ENCODE assay signal across 7 cellular contexts in genomic region chr15:81312790-81313543, GRCh38. TPM values are rescaled to one million over a fixed set of nuclear protein-coding genes. Genes with fewer than 3 reads are reported as not detected.
DNase-seq lines count a peak whose midpoint lies in the region; ATAC-seq, FAIRE-seq and TF ChIP-seq lines count a peak whose summit lies in the region.

No MANE protein-coding gene starts in this region.

- H3K4me1 ChIP-seq in IMR-90 (ENCODE audit: control insufficient read depth, insufficient read depth, low read length) (peaks cover 20% of the 10 kb centered on the region), kidney (ENCODE audit: control insufficient read depth in 1 of 2, insufficient read depth in 1 of 2, low read depth in 1 of 2, low read length in 2 of 2) (no peaks in the 10 kb centered on the region), thyroid gland (peaks cover 0 to 15% of the 10 kb centered on the region in 2 donors), MM.1S (ENCODE audit: low read length) (peaks cover 21% of the 10 kb centered on the region)

- H2AFZ ChIP-seq in IMR-90 (replicated peaks; ENCODE audit: low read length, poor library complexity) (peak overlapping the region; percentile 80), MM.1S (ENCODE audit: low read length) (no peak overlapping the region)

- peaks cover 44% of the 10 kb centered on the region for H3F3A ChIP-seq in MM.1S (ENCODE audit: insufficient read depth, low read length)

- H4K20me1 ChIP-seq in IMR-90 (ENCODE audit: insufficient read depth, low read length) (no peaks in the 10 kb centered on the region), MM.1S (ENCODE audit: insufficient read depth, low read length) (no peaks in the 10 kb centered on the region)

- H3K79me2 ChIP-seq in MM.1S (ENCODE audit: low read length), result peaks cover 59% of the 10 kb centered on the region

- peak overlapping the region; percentile 9; the same call in 1 of the 2 replicates for H3K4me2 ChIP-seq in IMR-90 (ENCODE audit: low read depth, low read length)
- H3K4me2 ChIP-seq in MM.1S (ENCODE audit: low read depth, low read length), result no peak overlapping the region

- peak overlapping the region; percentile 66; the same call in 1 of the 2 replicates for H3K23ac ChIP-seq in IMR-90 (ENCODE audit: low read depth, low read length)

- DNase-seq in IMR-90, result peak; percentile 99
- peak; percentile 92 for DNase-seq in kidney
- DNase-seq in thyroid gland, result peak; percentile 59 to 74
- no peak for DNase-seq in MM.1S
- no peak for DNase-seq in H7

- H3K9me1 ChIP-seq in IMR-90 (ENCODE audit: insufficient read depth, low read length), result peaks cover 36% of the 10 kb centered on the region

- H3K18ac ChIP-seq in IMR-90 (ENCODE audit: low read depth, low read length), result peak overlapping the region; percentile 68

- peak overlapping the region; percentile 59 for H4K5ac ChIP-seq in IMR-90 (ENCODE audit: low read depth, low read length)

- H3K36me3 ChIP-seq in IMR-90 (ENCODE audit: control insufficient read depth, insufficient read depth, low read length) (peaks cover 44% of the 10 kb centered on the region), kidney (ENCODE audit: control insufficient read depth in 1 of 2, insufficient read depth in 2 of 2, low read length in 2 of 2) (no peaks in the 10 kb centered on the region), thyroid gland (peaks cover 4 to 12% of the 10 kb centered on the region in 2 donors), MM.1S (replicated peaks; ENCODE audit: insufficient read depth, low read length) (peaks cover 17% of the 10 kb centered on the region), H7 (replicated peaks; ENCODE audit: control insufficient read depth, insufficient read depth, low read length) (no peaks in the 10 kb centered on the region; the same call in none of the 2 replicates)

- H3K27ac ChIP-seq in IMR-90 (ENCODE audit: insufficient read depth, low read length) (peak overlapping the region; percentile 82), angular gyrus (ENCODE audit: low read depth, low read length) (peak overlapping the region; percentile 49), kidney (ENCODE audit: low read depth in 2 of 2, low read length in 2 of 2) (peak overlapping the region in 1 of 2 donors; percentile 36), thyroid gland (peak overlapping the region in 2 of 3 donors; percentile 23 to 60), MM.1S (ENCODE audit: low read length) (no peak overlapping the region)

- intact Hi-C loops in IMR-90 (cut with micrococcal nuclease) (no loop called here), kidney (cut with DNase I) (no loop called here), thyroid gland (cut with DNase I) (no loop called here)

- in situ Hi-C loops in IMR-90 (cut with MboI; ENCODE audit: low sequenced_read_pairs), result no loop called here

- peak overlapping the region; percentile 87 for H2AK9ac ChIP-seq in IMR-90 (replicated peaks; ENCODE audit: low read depth, low read length, poor library complexity)

- H2BK15ac ChIP-seq in IMR-90 (ENCODE audit: low read depth, low read length), result peak overlapping the region; percentile 68; the same call in 2 of the 3 replicates

- H3K4me3 ChIP-seq in IMR-90 (ENCODE audit: insufficient read depth, low read depth, low read length) (no peak overlapping the region), kidney (ENCODE audit: low read length in 2 of 2) (no peak overlapping the region), thyroid gland (replicated peaks in 1 of 3) (no peak overlapping the region), MM.1S (ENCODE audit: low read length) (no peak overlapping the region), H7 (ENCODE audit: insufficient read depth, low read depth, low read length) (no peak overlapping the region)

- peak overlapping the region; percentile 91 for H2AK5ac ChIP-seq in IMR-90 (ENCODE audit: low read depth, low read length)

- peak overlapping the region; percentile 95 for H3K4ac ChIP-seq in IMR-90 (ENCODE audit: low read depth, low read length)

- TF ChIP-seq RAD21 in IMR-90 (IDR thresholded peaks at IDR 0.05; ENCODE audit: low read length), result peak; percentile 21; the same call in 1 of the 2 replicates

- H2BK20ac ChIP-seq in IMR-90 (ENCODE audit: low read depth, low read length), result peak overlapping the region; percentile 91

- POLR2A ChIA-PET in IMR-90 (lab: Charles Lee; ENCODE audit: unreplicated experiment), result interaction anchor here (0.6 kb wide), 1 partner anchor 11 kb away, joined by 4 read pairs; the partner anchor contains the start of gene STARD5

- TF ChIP-seq POLR2A in IMR-90 (IDR thresholded peaks at IDR 0.05; ENCODE audit: low read depth, low read length) (no peak), thyroid gland (IDR thresholded peaks at IDR 0.05) (no peak)

- H2BK120ac ChIP-seq in IMR-90 (ENCODE audit: low read depth, low read length), result peak overlapping the region; percentile 96

- H3K9me2 ChIP-seq in MM.1S (replicated peaks; ENCODE audit: insufficient read depth, low read length), result no peaks in the 10 kb centered on the region

- H3K9me3 ChIP-seq in IMR-90 (ENCODE audit: control insufficient read depth, insufficient read depth, low read length) (no peaks in the 10 kb centered on the region), kidney (ENCODE audit: control insufficient read depth in 1 of 2, low read length in 2 of 2) (no peaks in the 10 kb centered on the region), thyroid gland (no peaks in the 10 kb centered on the region), MM.1S (replicated peaks; ENCODE audit: insufficient read depth, low read length) (no peaks in the 10 kb centered on the region)

- H3K9ac ChIP-seq in IMR-90 (ENCODE audit: low read depth, low read length) (no peak overlapping the region), kidney (ENCODE audit: low read length in 2 of 2) (no peak overlapping the region), MM.1S (ENCODE audit: low read length) (no peak overlapping the region)

- H4K8ac ChIP-seq in IMR-90 (ENCODE audit: low read depth in 2 of 2, low read length in 2 of 2), result peak overlapping the region; percentile 29 to 71; a peak in 3 of 4 replicates

- 23% methylated on average over 16 of the region's 22 CpGs; no CpG with 5 or more reads in 1 of the 2 experiments for WGBS in IMR-90 (ENCODE audit: extremely low coverage in 2 of 2, insufficient read length in 1 of 2), 2 experiments
- WGBS in thyroid gland, 2 donors, result 64 to 78% methylated on average over 18 to 21 of the region's 22 CpGs

- CTCF ChIA-PET in IMR-90 (lab: Yijun Ruan, JAX), result interaction anchor here (0.7 to 1.1 kb wide), 2 partner anchors 22 to 47 kb away, joined by 3 read pairs; no protein-coding TSS in a partner anchor

- ATAC-seq in IMR-90 (ENCODE audit: low read depth) (peak; percentile 88), HG03378 (IDR thresholded peaks at IDR 0.05; ENCODE audit: unreplicated experiment) (no peak)

- H2BK5ac ChIP-seq in IMR-90 (ENCODE audit: low read depth, low read length, poor library complexity, severe bottlenecking), result peak overlapping the region; percentile 86

- no peak for TF ChIP-seq CTCF in IMR-90 (conservative IDR thresholded peaks at IDR 0.05; ENCODE audit: low read depth, low read length)
- no peak for TF ChIP-seq CTCF in kidney (IDR thresholded peaks at IDR 0.05; ENCODE audit: borderline replicate concordance, extremely low read depth, insufficient read depth)
- no peak for TF ChIP-seq CTCF in thyroid gland (IDR thresholded peaks at IDR 0.05)
- TF ChIP-seq CTCF in MM.1S (IDR thresholded peaks at IDR 0.05; ENCODE audit: low read length), result no peak

- peak overlapping the region; percentile 59 for H3K14ac ChIP-seq in IMR-90 (replicated peaks; ENCODE audit: low read depth, low read length)

- FAIRE-seq in kidney (lab: Jason Lieb, UNC), result no peak

- no peaks in the 10 kb centered on the region for H3K27me3 ChIP-seq in IMR-90 (ENCODE audit: control insufficient read depth, insufficient read depth, low read length)
- H3K27me3 ChIP-seq in thyroid gland, result no peaks in the 10 kb centered on the region
- no peaks in the 10 kb centered on the region for H3K27me3 ChIP-seq in MM.1S (replicated peaks; ENCODE audit: insufficient read depth, low read length)
- H3K27me3 ChIP-seq in H7 (ENCODE audit: control insufficient read depth, insufficient read depth, low read length), result no peaks in the 10 kb centered on the region

- 0 out of 4 replicates have a peak, but pooled peaks cover 0 to 11% of the 10 kb centered on the region in 2 experiments for H3K79me1 ChIP-seq in IMR-90 (ENCODE audit: low read depth in 1 of 2, low read length in 2 of 2)

- H3K56ac ChIP-seq in IMR-90 (ENCODE audit: extremely low read depth, insufficient read depth, low read length), result peak overlapping the region; percentile 40; the same call in 1 of the 2 replicates

- no TSS peak for BruUV-seq in IMR-90 (replicated peaks; lab: Mats Ljungman, UMichigan)

- dilution Hi-C loops in IMR-90 (cut with HindIII; ENCODE audit: low sequenced_read_pairs, unreplicated experiment), result no loop called here

- H4K91ac ChIP-seq in IMR-90 (ENCODE audit: insufficient read depth, low read depth, low read length), result peak overlapping the region; percentile 79

TF ChIP-seq in IMR-90, 13 proteins besides CTCF, POLR2A, EP300 and RAD21 (continues in another document):
- TF ChIP-seq MAFK (IDR thresholded peaks at IDR 0.05; ENCODE audit: low read depth, low read length) (peak; percentile 18; the same call in 1 of the 2 replicates), FOS (IDR thresholded peaks at IDR 0.05; ENCODE audit: low read depth, low read length) (peak; percentile 100), BHLHE40 (IDR thresholded peaks at IDR 0.05; ENCODE audit: low read depth, low read length) (peak; percentile 78), SMC3 (IDR thresholded peaks at IDR 0.05; ENCODE audit: low read depth, low read length) (no peak), CEBPB (IDR thresholded peaks at IDR 0.05; ENCODE audit: low read depth, low read length) (peak; percentile 100), NFE2L2 (IDR thresholded peaks at IDR 0.05; ENCODE audit: low read depth, low read length) (peak; percentile 42; the same call in 1 of the 2 replicates), MXI1 (IDR thresholded peaks at IDR 0.05; ENCODE audit: borderline replicate concordance, low read depth, low read length) (no peak; the same call in 1 of the 2 replicates)
- TF ChIP-seq, protein P1, sequence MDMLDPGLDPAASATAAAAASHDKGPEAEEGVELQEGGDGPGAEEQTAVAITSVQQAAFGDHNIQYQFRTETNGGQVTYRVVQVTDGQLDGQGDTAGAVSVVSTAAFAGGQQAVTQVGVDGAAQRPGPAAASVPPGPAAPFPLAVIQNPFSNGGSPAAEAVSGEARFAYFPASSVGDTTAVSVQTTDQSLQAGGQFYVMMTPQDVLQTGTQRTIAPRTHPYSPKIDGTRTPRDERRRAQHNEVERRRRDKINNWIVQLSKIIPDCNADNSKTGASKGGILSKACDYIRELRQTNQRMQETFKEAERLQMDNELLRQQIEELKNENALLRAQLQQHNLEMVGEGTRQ (IDR thresholded peaks at IDR 0.05; ENCODE audit: low read depth, low read length), result peak; percentile 31; the same call in 1 of the 2 replicates

RNA-seq across cellular contexts. Expression of gene STARD5, which starts 11.0 kb away (rescaled TPM):
- total RNA-seq in IMR-90 (2012; rRNA removed) (4.4 and 5.0 TPM in 2 replicates), kidney (4.1 TPM), thyroid gland (10 to 100 TPM in 1 of 4 donors, 1 to 10 TPM in 3; 1.5 to 11.3 (median 8.5) TPM)
- polyA plus RNA-seq in IMR-90 (2012; rRNA removed) (20.4 and 22.8 TPM in 2 replicates), kidney (ENCODE audit: insufficient read depth, low read depth, low replicate concordance) (3.2 TPM)
- 13.5 and 13.6 TPM in 2 replicates for polyA plus RNA-seq in IMR-90 (2012; cell fraction: cytosol; rRNA removed)
- polyA plus RNA-seq in IMR-90 (2012; cell fraction: nucleus; rRNA removed; ENCODE audit: low replicate concordance), result 68.7 and 105 TPM in 2 replicates
- 3.4 TPM in 2 replicates for total RNA-seq in H7 (2014; rRNA removed; shearing (Covaris generic))

Comparison
In these comparisons a context has a peak if more than half of its experiments do, and no peak if none do; other contexts are left out.
1. DNase-seq: peak in IMR-90 (single experiment), kidney (single experiment) and thyroid gland (2 of 2); none in MM.1S (single experiment) and H7 (single experiment).